2 cellular contexts compared by ENCODE assay signal in the genomic region with DNA sequence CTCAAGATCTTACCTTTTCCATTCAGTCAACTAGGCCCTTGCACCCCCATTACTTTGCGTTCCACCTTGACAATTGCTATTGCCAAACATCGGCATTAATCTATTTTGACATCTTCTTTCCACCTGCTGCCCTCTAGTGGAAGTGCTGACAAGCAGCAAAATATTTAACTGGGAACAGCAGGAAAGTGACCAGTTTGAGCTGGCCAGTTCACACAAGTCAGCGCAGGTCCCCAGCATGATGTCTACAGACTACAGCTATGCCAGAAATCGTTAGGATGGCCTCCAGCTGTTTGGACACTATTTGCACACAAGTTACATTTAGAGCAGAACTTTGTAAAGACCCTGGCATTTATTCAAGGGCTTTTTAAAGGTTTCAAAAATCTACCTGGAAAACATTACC.
TF ChIP-seq lines count a peak whose summit lies in the region.

No MANE protein-coding gene starts in this region.

TF ChIP-seq in SK-N-SH treated with all-trans-retinoic acid at 6 μM for 48 hours, 23 proteins besides CTCF, POLR2A, EP300 and RAD21 (continued from another document):
- TF ChIP-seq TCF4 (CRISPR knock-in tag; IDR thresholded peaks at IDR 0.05; ENCODE audit: borderline replicate concordance) = no peak
- TF ChIP-seq TOX (CRISPR knock-in tag; IDR thresholded peaks at IDR 0.05; ENCODE audit: borderline replicate concordance) = no peak
- no peak for TF ChIP-seq RARB (CRISPR knock-in tag; IDR thresholded peaks at IDR 0.05)
- no peak for TF ChIP-seq GLIS3 (CRISPR knock-in tag; IDR thresholded peaks at IDR 0.05)

TF ChIP-seq in H1, 55 proteins besides CTCF, POLR2A, EP300 and RAD21 (continued from another document):
- TF ChIP-seq, protein P1, sequence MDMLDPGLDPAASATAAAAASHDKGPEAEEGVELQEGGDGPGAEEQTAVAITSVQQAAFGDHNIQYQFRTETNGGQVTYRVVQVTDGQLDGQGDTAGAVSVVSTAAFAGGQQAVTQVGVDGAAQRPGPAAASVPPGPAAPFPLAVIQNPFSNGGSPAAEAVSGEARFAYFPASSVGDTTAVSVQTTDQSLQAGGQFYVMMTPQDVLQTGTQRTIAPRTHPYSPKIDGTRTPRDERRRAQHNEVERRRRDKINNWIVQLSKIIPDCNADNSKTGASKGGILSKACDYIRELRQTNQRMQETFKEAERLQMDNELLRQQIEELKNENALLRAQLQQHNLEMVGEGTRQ (IDR thresholded peaks at IDR 0.05; ENCODE audit: low read length) = no peak
- TF ChIP-seq, protein P2, sequence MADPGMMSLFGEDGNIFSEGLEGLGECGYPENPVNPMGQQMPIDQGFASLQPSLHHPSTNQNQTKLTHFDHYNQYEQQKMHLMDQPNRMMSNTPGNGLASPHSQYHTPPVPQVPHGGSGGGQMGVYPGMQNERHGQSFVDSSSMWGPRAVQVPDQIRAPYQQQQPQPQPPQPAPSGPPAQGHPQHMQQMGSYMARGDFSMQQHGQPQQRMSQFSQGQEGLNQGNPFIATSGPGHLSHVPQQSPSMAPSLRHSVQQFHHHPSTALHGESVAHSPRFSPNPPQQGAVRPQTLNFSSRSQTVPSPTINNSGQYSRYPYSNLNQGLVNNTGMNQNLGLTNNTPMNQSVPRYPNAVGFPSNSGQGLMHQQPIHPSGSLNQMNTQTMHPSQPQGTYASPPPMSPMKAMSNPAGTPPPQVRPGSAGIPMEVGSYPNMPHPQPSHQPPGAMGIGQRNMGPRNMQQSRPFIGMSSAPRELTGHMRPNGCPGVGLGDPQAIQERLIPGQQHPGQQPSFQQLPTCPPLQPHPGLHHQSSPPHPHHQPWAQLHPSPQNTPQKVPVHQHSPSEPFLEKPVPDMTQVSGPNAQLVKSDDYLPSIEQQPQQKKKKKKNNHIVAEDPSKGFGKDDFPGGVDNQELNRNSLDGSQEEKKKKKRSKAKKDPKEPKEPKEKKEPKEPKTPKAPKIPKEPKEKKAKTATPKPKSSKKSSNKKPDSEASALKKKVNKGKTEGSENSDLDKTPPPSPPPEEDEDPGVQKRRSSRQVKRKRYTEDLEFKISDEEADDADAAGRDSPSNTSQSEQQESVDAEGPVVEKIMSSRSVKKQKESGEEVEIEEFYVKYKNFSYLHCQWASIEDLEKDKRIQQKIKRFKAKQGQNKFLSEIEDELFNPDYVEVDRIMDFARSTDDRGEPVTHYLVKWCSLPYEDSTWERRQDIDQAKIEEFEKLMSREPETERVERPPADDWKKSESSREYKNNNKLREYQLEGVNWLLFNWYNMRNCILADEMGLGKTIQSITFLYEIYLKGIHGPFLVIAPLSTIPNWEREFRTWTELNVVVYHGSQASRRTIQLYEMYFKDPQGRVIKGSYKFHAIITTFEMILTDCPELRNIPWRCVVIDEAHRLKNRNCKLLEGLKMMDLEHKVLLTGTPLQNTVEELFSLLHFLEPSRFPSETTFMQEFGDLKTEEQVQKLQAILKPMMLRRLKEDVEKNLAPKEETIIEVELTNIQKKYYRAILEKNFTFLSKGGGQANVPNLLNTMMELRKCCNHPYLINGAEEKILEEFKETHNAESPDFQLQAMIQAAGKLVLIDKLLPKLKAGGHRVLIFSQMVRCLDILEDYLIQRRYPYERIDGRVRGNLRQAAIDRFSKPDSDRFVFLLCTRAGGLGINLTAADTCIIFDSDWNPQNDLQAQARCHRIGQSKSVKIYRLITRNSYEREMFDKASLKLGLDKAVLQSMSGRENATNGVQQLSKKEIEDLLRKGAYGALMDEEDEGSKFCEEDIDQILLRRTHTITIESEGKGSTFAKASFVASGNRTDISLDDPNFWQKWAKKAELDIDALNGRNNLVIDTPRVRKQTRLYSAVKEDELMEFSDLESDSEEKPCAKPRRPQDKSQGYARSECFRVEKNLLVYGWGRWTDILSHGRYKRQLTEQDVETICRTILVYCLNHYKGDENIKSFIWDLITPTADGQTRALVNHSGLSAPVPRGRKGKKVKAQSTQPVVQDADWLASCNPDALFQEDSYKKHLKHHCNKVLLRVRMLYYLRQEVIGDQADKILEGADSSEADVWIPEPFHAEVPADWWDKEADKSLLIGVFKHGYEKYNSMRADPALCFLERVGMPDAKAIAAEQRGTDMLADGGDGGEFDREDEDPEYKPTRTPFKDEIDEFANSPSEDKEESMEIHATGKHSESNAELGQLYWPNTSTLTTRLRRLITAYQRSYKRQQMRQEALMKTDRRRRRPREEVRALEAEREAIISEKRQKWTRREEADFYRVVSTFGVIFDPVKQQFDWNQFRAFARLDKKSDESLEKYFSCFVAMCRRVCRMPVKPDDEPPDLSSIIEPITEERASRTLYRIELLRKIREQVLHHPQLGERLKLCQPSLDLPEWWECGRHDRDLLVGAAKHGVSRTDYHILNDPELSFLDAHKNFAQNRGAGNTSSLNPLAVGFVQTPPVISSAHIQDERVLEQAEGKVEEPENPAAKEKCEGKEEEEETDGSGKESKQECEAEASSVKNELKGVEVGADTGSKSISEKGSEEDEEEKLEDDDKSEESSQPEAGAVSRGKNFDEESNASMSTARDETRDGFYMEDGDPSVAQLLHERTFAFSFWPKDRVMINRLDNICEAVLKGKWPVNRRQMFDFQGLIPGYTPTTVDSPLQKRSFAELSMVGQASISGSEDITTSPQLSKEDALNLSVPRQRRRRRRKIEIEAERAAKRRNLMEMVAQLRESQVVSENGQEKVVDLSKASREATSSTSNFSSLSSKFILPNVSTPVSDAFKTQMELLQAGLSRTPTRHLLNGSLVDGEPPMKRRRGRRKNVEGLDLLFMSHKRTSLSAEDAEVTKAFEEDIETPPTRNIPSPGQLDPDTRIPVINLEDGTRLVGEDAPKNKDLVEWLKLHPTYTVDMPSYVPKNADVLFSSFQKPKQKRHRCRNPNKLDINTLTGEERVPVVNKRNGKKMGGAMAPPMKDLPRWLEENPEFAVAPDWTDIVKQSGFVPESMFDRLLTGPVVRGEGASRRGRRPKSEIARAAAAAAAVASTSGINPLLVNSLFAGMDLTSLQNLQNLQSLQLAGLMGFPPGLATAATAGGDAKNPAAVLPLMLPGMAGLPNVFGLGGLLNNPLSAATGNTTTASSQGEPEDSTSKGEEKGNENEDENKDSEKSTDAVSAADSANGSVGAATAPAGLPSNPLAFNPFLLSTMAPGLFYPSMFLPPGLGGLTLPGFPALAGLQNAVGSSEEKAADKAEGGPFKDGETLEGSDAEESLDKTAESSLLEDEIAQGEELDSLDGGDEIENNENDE (IDR thresholded peaks at IDR 0.05; ENCODE audit: insufficient replicate concordance, low read length) = no peak
- TF ChIP-seq, protein P3, sequence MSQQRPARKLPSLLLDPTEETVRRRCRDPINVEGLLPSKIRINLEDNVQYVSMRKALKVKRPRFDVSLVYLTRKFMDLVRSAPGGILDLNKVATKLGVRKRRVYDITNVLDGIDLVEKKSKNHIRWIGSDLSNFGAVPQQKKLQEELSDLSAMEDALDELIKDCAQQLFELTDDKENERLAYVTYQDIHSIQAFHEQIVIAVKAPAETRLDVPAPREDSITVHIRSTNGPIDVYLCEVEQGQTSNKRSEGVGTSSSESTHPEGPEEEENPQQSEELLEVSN (IDR thresholded peaks at IDR 0.05) = no peak
- TF ChIP-seq SP1 (IDR thresholded peaks at IDR 0.05; ENCODE audit: low read depth, low read length) (no peak), HDAC2 (IDR thresholded peaks at IDR 0.05; ENCODE audit: borderline replicate concordance in 1 of 2, low read depth in 2 of 2, low read length in 2 of 2) (0 out of 4 replicates have a peak, but pooled peaks of 1 of the 2 experiments have one; percentile 26), CTBP2 (IDR thresholded peaks at IDR 0.05; ENCODE audit: borderline replicate concordance, insufficient read depth, insufficient read length, low read length) (no peak), JUND (IDR thresholded peaks at IDR 0.05; ENCODE audit: low read length) (no peak), SIRT6 (IDR thresholded peaks at IDR 0.05; ENCODE audit: low read length) (no peak), MAFK (IDR thresholded peaks at IDR 0.05; ENCODE audit: low read depth, low read length) (no peak), SRF (IDR thresholded peaks at IDR 0.05; ENCODE audit: low read depth, low read length) (no peak), YY1 (IDR thresholded peaks at IDR 0.05; ENCODE audit: low read depth, low read length) (0 out of 2 replicates have a peak, but pooled peaks have one; percentile 15), TEAD4 (IDR thresholded peaks at IDR 0.05; ENCODE audit: low read depth, low read length) (peak; percentile 36; the same call in 1 of the 2 replicates), SP4 (IDR thresholded peaks at IDR 0.05; ENCODE audit: low read length) (no peak), BRCA1 (IDR thresholded peaks at IDR 0.05; ENCODE audit: low read depth, low read length) (no peak), SP2 (IDR thresholded peaks at IDR 0.05; ENCODE audit: low read length) (no peak), CBX5 (IDR thresholded peaks at IDR 0.05; ENCODE audit: low read depth, low read length) (no peak), ZNF274 (IDR thresholded peaks at IDR 0.05; ENCODE audit: borderline replicate concordance, extremely low read depth, low read length) (no peak), CEBPB (IDR thresholded peaks at IDR 0.05; ENCODE audit: low read depth, low read length) (peak; percentile 85)
TF ChIP-seq in H1: peak in this region for 5.
